8 cellular contexts compared by ENCODE assay signal in the genomic region with DNA sequence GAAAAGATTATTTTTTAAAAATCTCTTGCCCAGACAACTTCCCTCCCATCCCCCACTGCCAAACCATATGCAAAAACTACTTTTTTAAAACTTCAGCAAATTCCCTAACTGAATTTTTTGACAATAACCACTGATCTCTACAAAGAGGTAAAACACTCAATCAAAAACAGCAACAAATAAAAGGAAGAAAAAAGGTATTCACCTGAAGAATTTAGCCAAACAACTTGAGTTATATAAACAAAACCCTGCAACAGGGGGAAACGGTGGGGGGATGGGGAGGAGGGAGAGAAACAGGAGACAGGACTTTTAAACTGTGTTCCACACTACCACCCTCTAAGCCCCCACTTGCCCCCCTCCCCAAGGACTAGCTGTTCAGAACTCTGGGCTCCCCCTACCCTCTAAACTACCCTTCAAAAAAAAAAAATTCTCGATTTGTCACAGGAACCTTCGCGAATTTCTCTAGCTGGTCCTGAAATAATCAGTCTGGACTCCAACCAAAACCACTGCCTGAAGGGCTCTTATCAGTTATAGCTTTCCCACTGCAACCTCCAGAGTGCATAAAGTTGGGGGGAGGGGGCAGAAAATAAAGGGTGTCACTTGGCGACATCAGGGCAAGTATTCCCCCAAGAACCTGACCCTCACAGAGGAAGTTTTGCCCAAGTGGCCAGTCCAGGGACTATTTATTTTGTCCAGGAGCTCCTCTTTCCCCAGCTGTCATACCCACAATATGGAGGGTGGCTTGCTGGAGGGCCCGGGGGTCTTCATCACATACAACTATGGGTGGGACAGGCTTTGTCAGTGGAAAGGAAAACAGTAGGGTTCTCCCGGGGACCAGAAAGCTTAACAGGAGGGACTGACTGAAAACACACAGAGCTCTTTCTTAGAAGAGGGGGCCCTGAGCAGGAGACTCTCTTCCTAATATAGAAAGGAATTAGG. TPM values are rescaled to one million over a fixed set of nuclear protein-coding genes. Genes with fewer than 3 reads are reported as not detected.
A peak's percentile ranks its signal among the peaks of the same experiment; 100 is the strongest.
DNase-seq lines count a peak whose midpoint lies in the region; ATAC-seq and TF ChIP-seq lines count a peak whose summit lies in the region.

No MANE protein-coding gene starts in this region.

- H3K4me1 ChIP-seq in SK-N-SH (ENCODE audit: control insufficient read depth in 1 of 2, insufficient read depth in 2 of 2, low read depth in 1 of 2, low read length in 1 of 2) (peaks cover 14 to 20% of the 10 kb centered on the region in 2 experiments), trophoblast cell (ENCODE audit: control insufficient read depth in 1 of 2, insufficient read depth in 2 of 2, low read length in 2 of 2) (peaks cover 4 to 9% of the 10 kb centered on the region in 2 experiments)

- peaks cover 25% of the 10 kb centered on the region for H4K20me1 ChIP-seq in SK-N-SH (ENCODE audit: insufficient read depth)

- peak overlapping the region; percentile 8 for H4K91ac ChIP-seq in trophoblast cell (ENCODE audit: low read depth, low read length)

- H3K4me3 ChIP-seq in SK-N-SH (ENCODE audit: low read depth in 2 of 2, low read length in 1 of 2) (peak overlapping the region; percentile 78 to 86), fibroblast of the aortic adventitia (ENCODE audit: low read depth, low read length) (peak overlapping the region; percentile 85), trophoblast cell (ENCODE audit: low read depth, low read length) (peak overlapping the region; percentile 90)

- no peak overlapping the region for H3K4me3 Mint-ChIP-seq in activated naive CD4-positive, alpha-beta T cell treated with anti-CD3 and anti-CD28 coated beads, Interleukin-2, amount 50 U/mL, for 24 hours

- peak overlapping the region; percentile 41 for H3K18ac ChIP-seq in trophoblast cell (ENCODE audit: low read length)

- CTCF ChIA-PET in SK-N-SH (lab: Yijun Ruan, JAX) = interaction anchor here (0.6 to 5.8 kb wide), 21 partner anchors 8 to 481 kb away, joined by 3 to 35 read pairs (median 3); no protein-coding TSS in a partner anchor

- TF ChIP-seq RAD21 in SK-N-SH (IDR thresholded peaks at IDR 0.05; ENCODE audit: low read length) = no peak

- no peak overlapping the region for H3K14ac ChIP-seq in trophoblast cell (ENCODE audit: low read length)

- no peak for DNase-seq in activated naive CD4-positive, alpha-beta T cell treated with anti-CD3 and anti-CD28 coated beads, Interleukin-2, amount 50 U/mL, for 16 hours
- DNase-seq in SK-N-SH (peak; percentile 69), fibroblast of the aortic adventitia (ENCODE audit: low read depth) (peak; percentile 41), trophoblast cell (peak in 1 of 2 donors; percentile 33), AML-193 (lab: John Stamatoyannopoulos, UW) (no peak)
- DNase-seq in activated effector memory CD4-positive, alpha-beta T cell treated with Interleukin-2 at 50 U/mL for 16 hours = no peak

- H2AFZ ChIP-seq in SK-N-SH (ENCODE audit: low read depth) (no peak overlapping the region), trophoblast cell (ENCODE audit: insufficient read depth, low read length, poor library complexity) (peak overlapping the region; percentile 10)

- H2BK12ac ChIP-seq in trophoblast cell (ENCODE audit: low read length) = peak overlapping the region; percentile 36

- H3K9ac ChIP-seq in SK-N-SH (peak overlapping the region; percentile 83), trophoblast cell (ENCODE audit: low read length) (peak overlapping the region; percentile 98)

- no peaks in the 10 kb centered on the region for H3K9me3 Mint-ChIP-seq in activated naive CD4-positive, alpha-beta T cell treated with anti-CD3 and anti-CD28 coated beads, Interleukin-2, amount 50 U/mL, for 24 hours

- H3K9me3 ChIP-seq in SK-N-SH (no peaks in the 10 kb centered on the region), trophoblast cell (ENCODE audit: insufficient read depth, low read depth, low read length) (no peaks in the 10 kb centered on the region)

- H3K23ac ChIP-seq in trophoblast cell (ENCODE audit: low read length) = no peak overlapping the region

- H2BK120ac ChIP-seq in trophoblast cell (ENCODE audit: insufficient read depth, low read length, poor library complexity) = peak overlapping the region; percentile 62

- no peaks in the 10 kb centered on the region for H3K27me3 ChIP-seq in SK-N-SH (ENCODE audit: insufficient read depth)
- no peaks in the 10 kb centered on the region for H3K27me3 ChIP-seq in trophoblast cell (ENCODE audit: insufficient read depth, low read length)

- TF ChIP-seq CTCF in SK-N-SH (IDR thresholded peaks at IDR 0.05) (no peak; the same call in 1 of the 2 replicates), fibroblast of the aortic adventitia (IDR thresholded peaks at IDR 0.05; ENCODE audit: insufficient read depth, low read length) (no peak)

- H3K4me2 ChIP-seq in SK-N-SH = peak overlapping the region; percentile 83
- H3K4me2 ChIP-seq in trophoblast cell (ENCODE audit: low read length) = peak overlapping the region; percentile 89

- WGBS in SK-N-SH (ENCODE audit: low lambda C conversion rate) = under 1% methylated on average over 7 of the region's 7 CpGs
- no CpG with 5 or more reads among the region's 7 CpGs for WGBS in trophoblast cell (ENCODE audit: extremely low coverage, insufficient coverage, insufficient read length)

- peaks cover 2% of the 10 kb centered on the region for H3K36me3 Mint-ChIP-seq in activated naive CD4-positive, alpha-beta T cell treated with anti-CD3 and anti-CD28 coated beads, Interleukin-2, amount 50 U/mL, for 24 hours

- H3F3A ChIP-seq in SK-N-SH (replicated peaks; ENCODE audit: insufficient read depth) = peaks cover 46% of the 10 kb centered on the region

- H3K27ac Mint-ChIP-seq in activated naive CD4-positive, alpha-beta T cell treated with anti-CD3 and anti-CD28 coated beads, Interleukin-2, amount 50 U/mL, for 24 hours = peak overlapping the region; percentile 97

- no peaks in the 10 kb centered on the region for H3K27me3 Mint-ChIP-seq in activated naive CD4-positive, alpha-beta T cell treated with anti-CD3 and anti-CD28 coated beads, Interleukin-2, amount 50 U/mL, for 24 hours

- no peak for ATAC-seq in GM19395 (IDR thresholded peaks at IDR 0.05; ENCODE audit: unreplicated experiment)

- H3K9me2 ChIP-seq in SK-N-SH = no peaks in the 10 kb centered on the region

- POLR2A ChIA-PET in SK-N-SH (lab: Yijun Ruan, JAX) = interaction anchor here (1.2 kb wide), 2 partner anchors 99 to 204 kb away, joined by 3 to 5 read pairs; no protein-coding TSS in a partner anchor

- H3K4ac ChIP-seq in trophoblast cell (ENCODE audit: low read depth, low read length) = peak overlapping the region; percentile 93

- H4K12ac ChIP-seq in trophoblast cell (ENCODE audit: low read depth, low read length) = no peak overlapping the region

- peaks cover 28% of the 10 kb centered on the region for H3K4me1 Mint-ChIP-seq in activated naive CD4-positive, alpha-beta T cell treated with anti-CD3 and anti-CD28 coated beads, Interleukin-2, amount 50 U/mL, for 24 hours

- H3K27ac ChIP-seq in SK-N-SH (ENCODE audit: low read depth in 2 of 2, low read length in 1 of 2) = peak overlapping the region; percentile 90 to 97
- peak overlapping the region; percentile 97 for H3K27ac ChIP-seq in trophoblast cell (ENCODE audit: low read depth, low read length)

- H3K79me2 ChIP-seq in SK-N-SH (ENCODE audit: insufficient read depth) (peaks cover 65% of the 10 kb centered on the region), trophoblast cell (ENCODE audit: control insufficient read depth, insufficient read depth, low read length, poor library complexity) (peaks cover 24% of the 10 kb centered on the region)

- H3K36me3 ChIP-seq in SK-N-SH (replicated peaks in 1 of 2; ENCODE audit: control insufficient read depth in 1 of 2, insufficient read depth in 2 of 2, low read length in 1 of 2) (peaks cover 0 to 17% of the 10 kb centered on the region in 2 experiments), trophoblast cell (ENCODE audit: control insufficient read depth in 1 of 2, insufficient read depth in 2 of 2, low read length in 2 of 2) (peaks cover 0 to 2% of the 10 kb centered on the region in 2 experiments)

- H2AK5ac ChIP-seq in trophoblast cell (ENCODE audit: low read length) = no peak overlapping the region

- no peak for TF ChIP-seq EP300 in SK-N-SH (IDR thresholded peaks at IDR 0.05; ENCODE audit: borderline replicate concordance in 1 of 2, low read depth in 1 of 2, low read length in 1 of 2)

- peak overlapping the region; percentile 13 for H4K8ac ChIP-seq in trophoblast cell (ENCODE audit: low read depth, low read length)

- H3K79me1 ChIP-seq in trophoblast cell (ENCODE audit: low read length) = peaks cover 24% of the 10 kb centered on the region

- H2BK5ac ChIP-seq in trophoblast cell (ENCODE audit: low read depth, low read length, poor library complexity) = peak overlapping the region; percentile 90

TF ChIP-seq in SK-N-SH, 30 proteins besides CTCF, POLR2A, EP300 and RAD21 (continues in another document):
- TF ChIP-seq, protein P1, sequence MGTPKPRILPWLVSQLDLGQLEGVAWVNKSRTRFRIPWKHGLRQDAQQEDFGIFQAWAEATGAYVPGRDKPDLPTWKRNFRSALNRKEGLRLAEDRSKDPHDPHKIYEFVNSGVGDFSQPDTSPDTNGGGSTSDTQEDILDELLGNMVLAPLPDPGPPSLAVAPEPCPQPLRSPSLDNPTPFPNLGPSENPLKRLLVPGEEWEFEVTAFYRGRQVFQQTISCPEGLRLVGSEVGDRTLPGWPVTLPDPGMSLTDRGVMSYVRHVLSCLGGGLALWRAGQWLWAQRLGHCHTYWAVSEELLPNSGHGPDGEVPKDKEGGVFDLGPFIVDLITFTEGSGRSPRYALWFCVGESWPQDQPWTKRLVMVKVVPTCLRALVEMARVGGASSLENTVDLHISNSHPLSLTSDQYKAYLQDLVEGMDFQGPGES (IDR thresholded peaks at IDR 0.05; ENCODE audit: low read depth, low read length) = no peak
- no peak for TF ChIP-seq EZH2phosphoT487 (IDR thresholded peaks at IDR 0.05; ENCODE audit: borderline replicate concordance, low read depth)
- TF ChIP-seq RCOR1 (IDR thresholded peaks at IDR 0.05; ENCODE audit: low read length) = no peak
- no peak for TF ChIP-seq YY1 (IDR thresholded peaks at IDR 0.05; ENCODE audit: low read depth)
- TF ChIP-seq MEF2A (IDR thresholded peaks at IDR 0.05; ENCODE audit: borderline replicate concordance, low read depth) = no peak
- no peak for TF ChIP-seq FOSL2 (IDR thresholded peaks at IDR 0.05; ENCODE audit: borderline replicate concordance, low read depth)
- no peak for TF ChIP-seq RXRA (IDR thresholded peaks at IDR 0.05; ENCODE audit: borderline replicate concordance, low read depth)
- TF ChIP-seq FOXJ3 (CRISPR knock-in tag; IDR thresholded peaks at IDR 0.05) = no peak

RNA-seq across cellular contexts. Expression of gene UBE2H, which starts 1.4 kb away (rescaled TPM):
- 129 and 162 TPM in 2 replicates for polyA plus RNA-seq in SK-N-SH (2012; rRNA removed)
- 170 and 186 TPM in 2 replicates for polyA plus RNA-seq in SK-N-SH (2012; cell fraction: cytosol; rRNA removed)
- 118 and 177 TPM in 2 replicates for polyA plus RNA-seq in SK-N-SH (2012; cell fraction: nucleus; rRNA removed)
- 59.5 and 71.6 TPM in 2 replicates for total RNA-seq in fibroblast of the aortic adventitia (ENCODE audit: low replicate concordance)
- polyA plus RNA-seq in trophoblast cell (2013) = 125 and 132 TPM in 2 replicates

Comparison
In these comparisons a context has a peak if more than half of its experiments do, and no peak if none do; other contexts are left out.
1. DNase-seq: peak in SK-N-SH (single experiment) and fibroblast of the aortic adventitia (single experiment); none in activated naive CD4-positive, alpha-beta T cell treated with anti-CD3 and anti-CD28 coated beads, Interleukin-2, amount 50 U/mL, for 16 hours (single experiment), activated effector memory CD4-positive, alpha-beta T cell treated with Interleukin-2 at 50 U/mL for 16 hours (single experiment) and AML-193 (0 of 2).
2. Peak in every context shown above with its lines, with median percentiles within 50 percentile points of each other: H3K4me3 ChIP-seq.